13 cellular contexts compared by ENCODE assay signal in the genomic region with DNA sequence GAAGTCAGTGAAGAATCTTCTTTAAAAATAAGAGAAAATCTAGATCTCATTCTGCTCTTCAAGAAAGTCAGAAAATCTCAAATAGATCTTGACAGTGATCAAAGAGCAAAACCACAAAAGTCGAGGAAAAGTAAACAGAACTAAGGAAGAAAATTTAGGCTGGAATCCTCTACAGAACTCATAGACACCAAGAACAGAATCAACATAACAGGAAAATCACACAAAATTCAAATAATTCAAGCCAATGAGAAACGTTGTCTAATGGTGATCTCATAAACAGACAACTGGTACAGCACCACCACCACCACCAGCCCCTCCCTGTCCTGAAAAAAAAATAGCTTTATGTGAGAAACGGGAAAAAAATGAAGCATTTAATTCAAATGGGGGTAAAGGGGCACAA. TPM values are rescaled to one million over a fixed set of nuclear protein-coding genes. Genes with fewer than 3 reads are reported as not detected.
DNase-seq lines count a peak whose midpoint lies in the region; ATAC-seq and TF ChIP-seq lines count a peak whose summit lies in the region.
"Had no signal": no experiment of that assay in that cellular context is flagged by ENCODE, and none has a peak within 500 bp of the region (broad histone marks: within the 10 kb centered on the region; RNA-seq: fewer than 3 reads in every experiment).

No MANE protein-coding gene starts in this region.

- H3K36me3 Mint-ChIP-seq in endodermal cell (ENCODE audit: low read depth), result no peaks in the 10 kb centered on the region
- H3K36me3 Mint-ChIP-seq in osteocyte (ENCODE audit: unreplicated experiment), result no peaks in the 10 kb centered on the region

- H3K27me3 ChIP-seq in endodermal cell (ENCODE audit: control insufficient read depth, insufficient read depth, low read length, poor library complexity, severe bottlenecking) (no peaks in the 10 kb centered on the region), body of pancreas (no peaks in the 10 kb centered on the region)

- TF ChIP-seq CTCF in endodermal cell (conservative IDR thresholded peaks at IDR 0.05) (no peak), osteocyte (IDR thresholded peaks at IDR 0.05) (no peak), body of pancreas (IDR thresholded peaks at IDR 0.05) (no peak)

- H3K27ac ChIP-seq in endodermal cell (ENCODE audit: low read depth, low read length), result peak overlapping the region; percentile 45
- no peak overlapping the region for H3K27ac ChIP-seq in substantia nigra (ENCODE audit: low read depth, low read length, poor library complexity, severe bottlenecking)
- peak overlapping the region in 1 of 4 donors; percentile 2 for H3K27ac ChIP-seq in body of pancreas

- WGBS in endodermal cell (ENCODE audit: insufficient coverage in 1 of 2, insufficient read length in 1 of 2), 2 experiments, result 28% methylated on average over 3 of the region's 3 CpGs; no CpG with 5 or more reads in 1 of the 2 experiments
- 33% methylated on average over 3 of the region's 3 CpGs for WGBS in body of pancreas, 2 donors

- peak overlapping the region; percentile 72 for H3K27ac Mint-ChIP-seq in endodermal cell
- peak overlapping the region; percentile 80 for H3K27ac Mint-ChIP-seq in osteocyte (ENCODE audit: unreplicated experiment)
- H3K27ac Mint-ChIP-seq: activated T-helper 2 cell treated with anti-CD3 and anti-CD28 coated beads, Interferon-gamma antibody, Interleukin-2, Interleukin-4, amounts not matched to agents 10 μg/mL and 5 μg/mL and 100 μg/mL, durations not matched to agents 14 hours and 24 hours and 36 hours; T-helper 2 cell treated with Interferon-gamma antibody and Interleukin-4, amounts not matched to agents 5 μg/mL and 100 μg/mL, for 36 hours had no signal

- H3K9me3 ChIP-seq in ES-I3 (ENCODE audit: control insufficient read depth, insufficient read depth, low read length) (no peaks in the 10 kb centered on the region), endodermal cell (ENCODE audit: control insufficient read depth, low read length) (no peaks in the 10 kb centered on the region), body of pancreas (no peaks in the 10 kb centered on the region)

- no peaks in the 10 kb centered on the region for H3K36me3 ChIP-seq in ES-I3 (ENCODE audit: insufficient read depth, low read length)
- H3K36me3 ChIP-seq in endodermal cell (ENCODE audit: control insufficient read depth, insufficient read depth, low read length), result no peaks in the 10 kb centered on the region
- H3K36me3 ChIP-seq in body of pancreas (replicated peaks in 1 of 2; ENCODE audit: insufficient read depth in 1 of 2, low read depth in 2 of 2), result no peaks in the 10 kb centered on the region

- H3K4me3 ChIP-seq in endodermal cell (ENCODE audit: low read length) (peak overlapping the region; percentile 78), body of pancreas (no peak overlapping the region)

- DNase-seq in OCI-M1 (lab: John Stamatoyannopoulos, UW), result peak; percentile 79
- no peak for DNase-seq in endodermal cell
- DNase-seq in osteocyte (ENCODE audit: extremely low spot score, unreplicated experiment), result no peak
- no peak for DNase-seq in substantia nigra (lab: John Stamatoyannopoulos, UW)
- no peak for DNase-seq in ureter (ENCODE audit: low spot score)
- DNase-seq in NCI-H748 treated with DMSO at 0.1 percent for 48 hours (lab: John Stamatoyannopoulos, UW), result no peak
- no peak for DNase-seq in body of pancreas
- DNase-seq: dermis blood vessel endothelial cell, NCI-H526 had no signal

- H3K4me1 ChIP-seq in ES-I3 (ENCODE audit: insufficient read depth, low read length), result peaks cover 60% of the 10 kb centered on the region
- peaks cover 20% of the 10 kb centered on the region for H3K4me1 ChIP-seq in endodermal cell (ENCODE audit: control insufficient read depth, insufficient read depth, low read length)
- H3K4me1 ChIP-seq in body of pancreas, result peaks cover 84% of the 10 kb centered on the region

- intact Hi-C loops in body of pancreas (cut with DNase I), result no loop called here

- no peak for ATAC-seq in body of pancreas
- ATAC-seq: left lobe of liver had no signal

- TF ChIP-seq POLR2A in body of pancreas (IDR thresholded peaks at IDR 0.05), result no peak

- peak overlapping the region; percentile 38 for H3K4me3 Mint-ChIP-seq in endodermal cell
- peak overlapping the region; percentile 39 for H3K4me3 Mint-ChIP-seq in osteocyte (ENCODE audit: unreplicated experiment)
- H3K4me3 Mint-ChIP-seq: T-helper 2 cell treated with Interferon-gamma antibody and Interleukin-4, amounts not matched to agents 5 μg/mL and 100 μg/mL, for 36 hours had no signal

- H3K27me3 Mint-ChIP-seq in endodermal cell (ENCODE audit: insufficient read depth) (no peaks in the 10 kb centered on the region), osteocyte (ENCODE audit: unreplicated experiment) (no peaks in the 10 kb centered on the region)

- no peaks in the 10 kb centered on the region for H3K9me3 Mint-ChIP-seq in endodermal cell
- H3K9me3 Mint-ChIP-seq in osteocyte (ENCODE audit: unreplicated experiment), result no peaks in the 10 kb centered on the region
- H3K9me3 Mint-ChIP-seq: activated T-helper 2 cell treated with anti-CD3 and anti-CD28 coated beads, Interferon-gamma antibody, Interleukin-2, Interleukin-4, amounts not matched to agents 10 μg/mL and 5 μg/mL and 100 μg/mL, durations not matched to agents 14 hours and 24 hours and 36 hours; T-helper 2 cell treated with Interferon-gamma antibody and Interleukin-4, amounts not matched to agents 5 μg/mL and 100 μg/mL, for 36 hours had no signal

- H3K9ac ChIP-seq in ES-I3 (ENCODE audit: low read depth, low read length) (peak overlapping the region; percentile 30), endodermal cell (ENCODE audit: extremely low read depth, low read length, poor library complexity, severe bottlenecking) (peak overlapping the region; percentile 12)

- H3K4me1 Mint-ChIP-seq in endodermal cell, result peaks cover 74% of the 10 kb centered on the region
- peaks cover 82% of the 10 kb centered on the region for H3K4me1 Mint-ChIP-seq in osteocyte (ENCODE audit: unreplicated experiment)

RNA-seq across cellular contexts. Expression of a gene that starts 6.9 kb away (rescaled TPM):
- total RNA-seq in endodermal cell (100 to 1,000 TPM; 239 to 285 TPM), osteocyte (943 and 946 TPM in 2 replicates), ureter (349 TPM), body of pancreas (100 to 1,000 TPM; 164 to 259 TPM)
- 324 TPM for polyA plus RNA-seq in endodermal cell (2013, experiment 1 of 2)
- polyA plus RNA-seq in endodermal cell (2013, experiment 2 of 2), result 351 TPM
